Comparison of ENCODE assay signal across 19 cellular contexts in the genomic region with DNA sequence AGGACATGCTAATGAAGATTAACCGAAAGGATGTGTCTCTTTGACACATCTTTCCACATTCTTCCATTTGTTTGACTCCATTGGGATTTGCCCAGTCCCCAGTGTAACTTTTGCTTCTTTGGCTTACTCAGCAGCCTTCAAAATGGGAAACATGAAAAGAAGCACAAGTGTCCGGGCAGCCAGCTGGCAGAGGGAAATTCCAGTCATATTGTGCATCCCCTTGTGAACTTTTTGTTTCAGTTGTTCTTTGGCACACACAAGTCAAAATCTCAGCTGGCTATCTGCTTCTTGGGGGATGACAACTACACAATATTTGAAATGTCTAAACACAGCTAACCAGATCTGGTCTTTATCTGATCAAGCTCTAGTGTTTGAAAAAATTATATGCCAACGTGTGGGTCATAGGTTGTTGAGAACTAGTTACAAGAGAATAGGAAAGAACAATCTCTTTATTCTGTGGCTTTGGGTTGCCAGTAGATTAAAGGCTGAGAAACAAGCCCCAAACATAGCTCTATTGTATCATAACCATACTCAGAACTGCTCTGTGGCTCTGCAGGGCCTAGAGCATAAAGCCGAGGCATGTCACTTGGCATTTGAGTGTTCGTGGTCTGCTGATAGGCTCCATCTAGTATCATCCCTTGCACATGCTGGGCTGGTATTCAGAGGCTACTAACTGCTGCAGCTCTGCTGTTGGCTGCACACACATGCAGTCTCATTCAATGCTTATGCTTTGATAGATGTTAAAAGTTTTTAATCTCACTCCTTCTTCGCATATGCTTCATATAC.
DNase-seq lines count a peak whose midpoint lies in the region; ATAC-seq and TF ChIP-seq lines count a peak whose summit lies in the region.
"Had no signal": no experiment of that assay in that cellular context is flagged by ENCODE, and none has a peak within 500 bp of the region (broad histone marks: within the 10 kb centered on the region; RNA-seq: fewer than 3 reads in every experiment).

No MANE protein-coding gene starts in this region.

- H3F3A ChIP-seq in MM.1S (ENCODE audit: insufficient read depth, low read length): no peaks in the 10 kb centered on the region

- H3K27me3 ChIP-seq in ACC112 (ENCODE audit: insufficient read depth, low read length) (no peaks in the 10 kb centered on the region), MM.1S (replicated peaks; ENCODE audit: insufficient read depth, low read length) (0 out of 2 replicates have a peak, but pooled peaks cover 5% of the 10 kb centered on the region), trophoblast cell (ENCODE audit: insufficient read depth, low read length) (no peaks in the 10 kb centered on the region)
- H3K27me3 ChIP-seq: colonic mucosa, esophagus squamous epithelium, pancreas, transverse colon had no signal

- no peaks in the 10 kb centered on the region for H3K9me2 ChIP-seq in MM.1S (replicated peaks; ENCODE audit: insufficient read depth, low read length)

- H2BK5ac ChIP-seq in trophoblast cell (ENCODE audit: low read depth, low read length, poor library complexity): no peak overlapping the region

- no peaks in the 10 kb centered on the region for H3K9me3 ChIP-seq in MM.1S (replicated peaks; ENCODE audit: insufficient read depth, low read length)
- peaks cover 2% of the 10 kb centered on the region for H3K9me3 ChIP-seq in trophoblast cell (ENCODE audit: insufficient read depth, low read depth, low read length)
- H3K9me3 ChIP-seq: A549, colonic mucosa, esophagus squamous epithelium, pancreas, transverse colon had no signal

- H2AK5ac ChIP-seq in trophoblast cell (ENCODE audit: low read length): no peak overlapping the region

- no peak overlapping the region for H2BK120ac ChIP-seq in trophoblast cell (ENCODE audit: insufficient read depth, low read length, poor library complexity)

- H3K27ac ChIP-seq in ACC112 (ENCODE audit: low read depth, low read length) (no peak overlapping the region), MM.1S (ENCODE audit: low read length) (no peak overlapping the region), trophoblast cell (ENCODE audit: low read depth, low read length) (no peak overlapping the region)
- H3K27ac ChIP-seq: A549, colonic mucosa, esophagus squamous epithelium, pancreas, transverse colon had no signal

- H3K79me2 ChIP-seq in ACC112 (ENCODE audit: control insufficient read depth, insufficient read depth, low read length, unreplicated experiment) (no peaks in the 10 kb centered on the region), MM.1S (ENCODE audit: low read length) (no peaks in the 10 kb centered on the region), trophoblast cell (ENCODE audit: control insufficient read depth, insufficient read depth, low read length, poor library complexity) (no peaks in the 10 kb centered on the region)

- H3K79me1 ChIP-seq in trophoblast cell (ENCODE audit: low read length): no peaks in the 10 kb centered on the region

- no peak for TF ChIP-seq CTCF in MM.1S (IDR thresholded peaks at IDR 0.05; ENCODE audit: low read length)

- H3K23ac ChIP-seq in trophoblast cell (ENCODE audit: low read length): no peak overlapping the region

- H3K4me3 ChIP-seq in ACC112 (ENCODE audit: low read depth, low read length) (no peak overlapping the region), MM.1S (ENCODE audit: low read length) (no peak overlapping the region), trophoblast cell (ENCODE audit: low read depth, low read length) (no peak overlapping the region)
- H3K4me3 ChIP-seq: A549, colonic mucosa, esophagus squamous epithelium, lung, pancreas, transverse colon had no signal

- H2AFZ ChIP-seq in ACC112 (ENCODE audit: low read length, unreplicated experiment) (peak overlapping the region; percentile 58), MM.1S (ENCODE audit: low read length) (no peak overlapping the region), trophoblast cell (ENCODE audit: insufficient read depth, low read length, poor library complexity) (no peak overlapping the region)

- H4K12ac ChIP-seq in trophoblast cell (ENCODE audit: low read depth, low read length): no peak overlapping the region

- no peak overlapping the region for H3K14ac ChIP-seq in trophoblast cell (ENCODE audit: low read length)

- peak; percentile 80 for DNase-seq in LHCN-M2 (ENCODE audit: low read depth)
- peak; percentile 94 for DNase-seq in foreskin melanocyte
- no peak for DNase-seq in MM.1S
- DNase-seq in DMS79 (lab: John Stamatoyannopoulos, UW): no peak
- DNase-seq in NOMO-1 (lab: John Stamatoyannopoulos, UW; ENCODE audit: unreplicated experiment in 2 of 2): no peak
- no peak for DNase-seq in trophoblast cell
- DNase-seq: activated CD4-positive, alpha-beta T cell treated with anti-CD3 and anti-CD28 coated beads, Interleukin-2, amount 10 ng/mL, durations not matched to agents 24 days and 14 days; activated T-cell treated with anti-CD3 and anti-CD28 coated beads, Interleukin-2, amount 50 U/mL, for 72 hours; colonic mucosa; esophagus squamous epithelium; H9; NCI-H1417; pancreas; stimulated activated CD4-positive, alpha-beta T cell treated with anti-CD3 and anti-CD28 coated beads, Interleukin-15, amount 100 ng/mL, for 24 hours; transverse colon had no signal

- H3K4me1 ChIP-seq in ACC112 (ENCODE audit: control insufficient read depth, insufficient read depth, low read length, unreplicated experiment) (peaks cover 3% of the 10 kb centered on the region), MM.1S (ENCODE audit: low read length) (peaks cover 7% of the 10 kb centered on the region; the same call in 1 of the 2 replicates), trophoblast cell (ENCODE audit: control insufficient read depth in 1 of 2, insufficient read depth in 2 of 2, low read length in 2 of 2) (no peaks in the 10 kb centered on the region)
- H3K4me1 ChIP-seq: colonic mucosa, pancreas, transverse colon had no signal

- no peak overlapping the region for H3K4ac ChIP-seq in trophoblast cell (ENCODE audit: low read depth, low read length)

- H4K20me1 ChIP-seq in MM.1S (ENCODE audit: insufficient read depth, low read length): no peaks in the 10 kb centered on the region

- no peak overlapping the region for H3K4me2 ChIP-seq in MM.1S (ENCODE audit: low read depth, low read length)
- H3K4me2 ChIP-seq in trophoblast cell (ENCODE audit: low read length): no peak overlapping the region
- H3K4me2 ChIP-seq: A549 had no signal

- H2BK12ac ChIP-seq in trophoblast cell (ENCODE audit: low read length): no peak overlapping the region

- H3K36me3 ChIP-seq in ACC112 (ENCODE audit: insufficient read depth, low read length) (no peaks in the 10 kb centered on the region), MM.1S (replicated peaks; ENCODE audit: insufficient read depth, low read length) (no peaks in the 10 kb centered on the region), trophoblast cell (ENCODE audit: control insufficient read depth in 1 of 2, insufficient read depth in 2 of 2, low read length in 2 of 2) (no peaks in the 10 kb centered on the region)
- H3K36me3 ChIP-seq: colonic mucosa, esophagus squamous epithelium, pancreas, transverse colon had no signal

- H4K8ac ChIP-seq in trophoblast cell (ENCODE audit: low read depth, low read length): no peak overlapping the region

- whole genome bisulfite sequencing in trophoblast cell (ENCODE audit: extremely low coverage, insufficient coverage, insufficient read length): no CpG with 5 or more reads among the region's 6 CpGs

- no peak overlapping the region for H3K18ac ChIP-seq in trophoblast cell (ENCODE audit: low read length)

- peak; percentile 48 for ATAC-seq in GM19035 (IDR thresholded peaks at IDR 0.05; ENCODE audit: unreplicated experiment)
- ATAC-seq: A549; activated T-cell treated with anti-CD3 and anti-CD28 coated beads, Interleukin-2, amount 50 U/mL, for 72 hours; pancreas had no signal

- H4K91ac ChIP-seq in trophoblast cell (ENCODE audit: low read depth, low read length): no peak overlapping the region

- H3K9ac ChIP-seq in MM.1S (ENCODE audit: low read length): no peak overlapping the region
- no peak overlapping the region for H3K9ac ChIP-seq in trophoblast cell (ENCODE audit: low read length)

Comparison
In these comparisons a context has a peak if more than half of its experiments do, and no peak if none do; other contexts are left out.
1. DNase-seq: peak in LHCN-M2 (single experiment) and foreskin melanocyte (single experiment); none in MM.1S (single experiment), DMS79 (single experiment), NOMO-1 (0 of 2) and trophoblast cell (0 of 2).